22 cellular contexts compared by ENCODE assay signal in the genomic region with DNA sequence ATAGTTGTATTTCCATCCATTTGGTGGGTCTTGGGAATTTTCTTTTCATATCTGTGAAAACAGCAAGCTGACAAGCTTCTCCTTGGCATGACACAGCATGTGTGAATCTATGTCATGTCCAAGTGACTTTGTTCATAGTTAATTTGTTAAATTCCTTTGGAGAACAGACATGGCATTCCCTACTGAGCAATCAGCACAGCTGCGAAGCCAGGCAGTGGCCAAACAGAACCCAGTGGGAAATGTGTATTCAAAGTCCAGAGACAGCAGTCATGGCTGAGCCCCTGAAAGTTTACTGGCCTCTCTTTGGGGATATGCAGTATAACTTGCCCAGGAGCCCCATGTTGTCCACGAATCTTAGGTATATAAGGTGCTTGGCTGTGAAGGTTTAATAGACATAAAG.
"Had no signal": no experiment of that assay in that cellular context is flagged by ENCODE, and none has a peak within 500 bp of the region (broad histone marks: within the 10 kb centered on the region; RNA-seq: fewer than 3 reads in every experiment).

No MANE protein-coding gene starts in this region.

- H3K9me3 ChIP-seq: esophagus squamous epithelium, gastrocnemius medialis, left lung, lower lobe of right lung had no signal

- H3K4me1 ChIP-seq: esophagus squamous epithelium, gastrocnemius medialis, heart right ventricle, left lung, lower lobe of right lung had no signal

- DNase-seq: dermis blood vessel endothelial cell; dorsolateral prefrontal cortex; effector CD4-positive, alpha-beta T cell; effector memory CD4-positive, alpha-beta T cell; erythroblast; esophagus squamous epithelium; foreskin fibroblast; foreskin melanocyte; gastrocnemius medialis; glutamatergic neuron; head of caudate nucleus; heart right ventricle; hippocampal formation; left cardiac atrium; left lung; left ventricle myocardium superior; lower lobe of right lung; mesenchymal stem cell; midbrain had no signal

- H3K36me3 ChIP-seq: esophagus squamous epithelium, gastrocnemius medialis, heart right ventricle, left lung, lower lobe of right lung had no signal

- H3K4me3 ChIP-seq: coronary artery, dorsolateral prefrontal cortex, esophagus squamous epithelium, gastrocnemius medialis, heart right ventricle, left lung, lower lobe of right lung had no signal

- ATAC-seq: esophagus mucosa, gastrocnemius medialis, heart right ventricle, left cardiac atrium, left lung, left ventricle myocardium superior, lower lobe of right lung had no signal

- H3K27me3 ChIP-seq: esophagus squamous epithelium, gastrocnemius medialis, heart right ventricle, left lung had no signal

- H3K27ac ChIP-seq: coronary artery, dorsolateral prefrontal cortex, epithelial cell of prostate, esophagus squamous epithelium, gastrocnemius medialis, heart right ventricle, left lung, lower lobe of right lung had no signal
